ENCODE assay signal across 15 cellular contexts in genomic region chr16:87295259-87295658, GRCh38. TPM values are rescaled to one million over a fixed set of nuclear protein-coding genes. Genes with fewer than 3 reads are reported as not detected.
DNase-seq lines count a peak whose midpoint lies in the region; ATAC-seq, FAIRE-seq and TF ChIP-seq lines count a peak whose summit lies in the region.
"Had no signal": no experiment of that assay in that cellular context is flagged by ENCODE, and none has a peak within 500 bp of the region (broad histone marks: within the 10 kb centered on the region; RNA-seq: fewer than 3 reads in every experiment).

No MANE protein-coding gene starts in this region.

- no peaks in the 10 kb centered on the region for H3K9me3 ChIP-seq in HEK293 (ENCODE audit: control insufficient read depth, insufficient read depth, low read depth, low read length)
- H3K9me3 ChIP-seq: lower lobe of right lung, prostate gland, testis had no signal

- ATAC-seq in GM19397 (IDR thresholded peaks at IDR 0.05; ENCODE audit: unreplicated experiment): no peak
- ATAC-seq: lower lobe of right lung had no signal

- peaks cover 3% of the 10 kb centered on the region for H3K9me3 Mint-ChIP-seq in activated naive CD4-positive, alpha-beta T cell treated with anti-CD3 and anti-CD28 coated beads for 36 hours

- H3K4me3 ChIP-seq in HEK293 (ENCODE audit: low read depth, low read length): no peak overlapping the region
- H3K4me3 ChIP-seq: lower lobe of right lung, prostate gland, testis had no signal

- CTCF ChIA-PET in HEK293 (lab: Yijun Ruan, JAX): no interaction called here
- CTCF ChIA-PET in activated naive CD4-positive, alpha-beta T cell treated with anti-CD3 and anti-CD28 coated beads for 36 hours (lab: Charles Lee): no interaction called here

- peaks cover 2% of the 10 kb centered on the region for H3K4me1 Mint-ChIP-seq in activated naive CD4-positive, alpha-beta T cell treated with anti-CD3 and anti-CD28 coated beads for 36 hours (ENCODE audit: low read depth)
- H3K4me1 Mint-ChIP-seq: brain had no signal

- peak; percentile 51 for DNase-seq in Caki2 (ENCODE audit: low read depth)
- peak; percentile 85 for DNase-seq in SW480 (ENCODE audit: low spot score)
- peak; percentile 58 for DNase-seq in kidney tubule cell (ENCODE audit: low spot score)
- no peak for DNase-seq in GM12891 (ENCODE audit: insufficient read length, low spot score)
- DNase-seq in activated naive CD4-positive, alpha-beta T cell treated with anti-CD3 and anti-CD28 coated beads for 36 hours: no peak
- DNase-seq: DMS79, IMR-90, lower lobe of right lung, NCI-H2227 treated with DMSO at 0.1 percent for 48 hours, testis had no signal

- in situ Hi-C loops in Caki2 (cut with HindIII; ENCODE audit: low pct_unique_long_range_greater_than_20kb, low sequenced_read_pairs): no loop called here

- intact Hi-C loops in activated naive CD4-positive, alpha-beta T cell treated with anti-CD3 and anti-CD28 coated beads for 36 hours (cut with micrococcal nuclease): loop anchor here (5.0 kb wide), 1 partner anchor 733 kb away; no protein-coding TSS in a partner anchor

- H3K27ac ChIP-seq in HEK293 (ENCODE audit: extremely low read depth, low read depth, low read length): no peak overlapping the region
- H3K27ac ChIP-seq: lower lobe of right lung, prostate gland, testis had no signal

- no peak for TF ChIP-seq POLR2A in GM12891 (IDR thresholded peaks at IDR 0.05; ENCODE audit: low read depth, low read length)

- POLR2A ChIA-PET in HEK293 (lab: Yijun Ruan, JAX): no interaction called here

- TF ChIP-seq CTCF in HEK293 (tag by site-specific recombination; IDR thresholded peaks at IDR 0.05): no peak

- H3K4me1 ChIP-seq in HEK293 (ENCODE audit: control insufficient read depth, insufficient read depth, low read length): no peaks in the 10 kb centered on the region
- H3K4me1 ChIP-seq: lower lobe of right lung, prostate gland, testis had no signal

- peaks cover 7% of the 10 kb centered on the region for H3K36me3 Mint-ChIP-seq in activated naive CD4-positive, alpha-beta T cell treated with anti-CD3 and anti-CD28 coated beads for 36 hours (ENCODE audit: low read depth)

- H3K4me3 Mint-ChIP-seq in activated naive CD4-positive, alpha-beta T cell treated with anti-CD3 and anti-CD28 coated beads for 36 hours: no peak overlapping the region
- H3K4me3 Mint-ChIP-seq: brain; T-helper 1 cell treated with Interleukin-12 subunit alpha and Interleukin-12 subunit beta and Interleukin-4 antibody, amounts not matched to agents 30 μg/mL and 1 μg/mL, for 36 hours had no signal

- H3K27me3 Mint-ChIP-seq in activated naive CD4-positive, alpha-beta T cell treated with anti-CD3 and anti-CD28 coated beads for 36 hours (ENCODE audit: low read depth): no peaks in the 10 kb centered on the region
- H3K27me3 Mint-ChIP-seq: brain had no signal

- no peak overlapping the region for H3K27ac Mint-ChIP-seq in activated naive CD4-positive, alpha-beta T cell treated with anti-CD3 and anti-CD28 coated beads for 36 hours
- H3K27ac Mint-ChIP-seq: brain; T-helper 1 cell treated with Interleukin-12 subunit alpha and Interleukin-12 subunit beta and Interleukin-4 antibody, amounts not matched to agents 30 μg/mL and 1 μg/mL, for 36 hours had no signal

- peaks cover 0 to 3% of the 10 kb centered on the region in 2 experiments; a peak in 1 of 3 replicates for H3K36me3 ChIP-seq in HEK293 (ENCODE audit: control insufficient read depth in 2 of 2, insufficient read depth in 1 of 2, low read length in 2 of 2)
- H3K36me3 ChIP-seq: lower lobe of right lung, prostate gland had no signal

- no peak for FAIRE-seq in GM12891 (lab: Jason Lieb, UNC)

TF ChIP-seq in HEK293, 187 proteins besides CTCF, POLR2A, EP300 and RAD21 (continues in another document):
- TF ChIP-seq ZNF777 (tag by site-specific recombination; IDR thresholded peaks at IDR 0.05; ENCODE audit: borderline replicate concordance) (no peak), ZNF596 (tag by site-specific recombination; IDR thresholded peaks at IDR 0.05) (no peak), ZNF645 (tag by site-specific recombination; IDR thresholded peaks at IDR 0.05) (no peak), ZBTB48 (tag by site-specific recombination; IDR thresholded peaks at IDR 0.05) (peak; percentile 84), SCRT1 (tag by site-specific recombination; IDR thresholded peaks at IDR 0.05; ENCODE audit: borderline replicate concordance) (0 out of 2 replicates have a peak, but pooled peaks have one; percentile 14), ZNF677 (tag by site-specific recombination; IDR thresholded peaks at IDR 0.05) (no peak), ZNF10 (tag by site-specific recombination; IDR thresholded peaks at IDR 0.05) (no peak)
- TF ChIP-seq, protein P1, sequence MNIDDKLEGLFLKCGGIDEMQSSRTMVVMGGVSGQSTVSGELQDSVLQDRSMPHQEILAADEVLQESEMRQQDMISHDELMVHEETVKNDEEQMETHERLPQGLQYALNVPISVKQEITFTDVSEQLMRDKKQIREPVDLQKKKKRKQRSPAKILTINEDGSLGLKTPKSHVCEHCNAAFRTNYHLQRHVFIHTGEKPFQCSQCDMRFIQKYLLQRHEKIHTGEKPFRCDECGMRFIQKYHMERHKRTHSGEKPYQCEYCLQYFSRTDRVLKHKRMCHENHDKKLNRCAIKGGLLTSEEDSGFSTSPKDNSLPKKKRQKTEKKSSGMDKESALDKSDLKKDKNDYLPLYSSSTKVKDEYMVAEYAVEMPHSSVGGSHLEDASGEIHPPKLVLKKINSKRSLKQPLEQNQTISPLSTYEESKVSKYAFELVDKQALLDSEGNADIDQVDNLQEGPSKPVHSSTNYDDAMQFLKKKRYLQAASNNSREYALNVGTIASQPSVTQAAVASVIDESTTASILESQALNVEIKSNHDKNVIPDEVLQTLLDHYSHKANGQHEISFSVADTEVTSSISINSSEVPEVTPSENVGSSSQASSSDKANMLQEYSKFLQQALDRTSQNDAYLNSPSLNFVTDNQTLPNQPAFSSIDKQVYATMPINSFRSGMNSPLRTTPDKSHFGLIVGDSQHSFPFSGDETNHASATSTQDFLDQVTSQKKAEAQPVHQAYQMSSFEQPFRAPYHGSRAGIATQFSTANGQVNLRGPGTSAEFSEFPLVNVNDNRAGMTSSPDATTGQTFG (tag by site-specific recombination; IDR thresholded peaks at IDR 0.05; ENCODE audit: borderline replicate concordance): no peak

TF ChIP-seq in GM12891, 5 proteins besides CTCF, POLR2A, EP300 and RAD21:
- no peak for TF ChIP-seq TAF1 (IDR thresholded peaks at IDR 0.05; ENCODE audit: low read depth, low read length)
- no peak for TF ChIP-seq PAX5 (IDR thresholded peaks at IDR 0.05; ENCODE audit: insufficient read depth, low read length, severe bottlenecking)
- no peak for TF ChIP-seq POLR2AphosphoS5 (IDR thresholded peaks at IDR 0.05; ENCODE audit: low read depth, low read length)
- TF ChIP-seq POU2F2 (IDR thresholded peaks at IDR 0.05; ENCODE audit: low read depth, low read length): no peak
- TF ChIP-seq SPI1 (IDR thresholded peaks at IDR 0.05; ENCODE audit: low read depth, low read length): no peak

RNA-seq across cellular contexts. Expression of gene C16orf95, which starts 21.9 kb away (rescaled TPM):
- 10.1 and 50.3 TPM in 2 replicates for total RNA-seq in Caki2 (2014; rRNA removed; shearing (Covaris generic); ENCODE audit: low replicate concordance)
- 8.9 TPM for polyA plus RNA-seq in GM12891 (2012; ENCODE audit: low read depth, missing spikeins)
- total RNA-seq in activated naive CD4-positive, alpha-beta T cell treated with anti-CD3 and anti-CD28 coated beads for 36 hours: 10 to 100 TPM; 17.2 to 23.4 TPM

Comparison
In these comparisons a context has a peak if more than half of its experiments do, and no peak if none do; other contexts are left out.
1. DNase-seq: peak in Caki2 (single experiment), SW480 (single experiment) and kidney tubule cell (single experiment); none in GM12891 (single experiment) and activated naive CD4-positive, alpha-beta T cell treated with anti-CD3 and anti-CD28 coated beads for 36 hours (single experiment).